In the genomic region with DNA sequence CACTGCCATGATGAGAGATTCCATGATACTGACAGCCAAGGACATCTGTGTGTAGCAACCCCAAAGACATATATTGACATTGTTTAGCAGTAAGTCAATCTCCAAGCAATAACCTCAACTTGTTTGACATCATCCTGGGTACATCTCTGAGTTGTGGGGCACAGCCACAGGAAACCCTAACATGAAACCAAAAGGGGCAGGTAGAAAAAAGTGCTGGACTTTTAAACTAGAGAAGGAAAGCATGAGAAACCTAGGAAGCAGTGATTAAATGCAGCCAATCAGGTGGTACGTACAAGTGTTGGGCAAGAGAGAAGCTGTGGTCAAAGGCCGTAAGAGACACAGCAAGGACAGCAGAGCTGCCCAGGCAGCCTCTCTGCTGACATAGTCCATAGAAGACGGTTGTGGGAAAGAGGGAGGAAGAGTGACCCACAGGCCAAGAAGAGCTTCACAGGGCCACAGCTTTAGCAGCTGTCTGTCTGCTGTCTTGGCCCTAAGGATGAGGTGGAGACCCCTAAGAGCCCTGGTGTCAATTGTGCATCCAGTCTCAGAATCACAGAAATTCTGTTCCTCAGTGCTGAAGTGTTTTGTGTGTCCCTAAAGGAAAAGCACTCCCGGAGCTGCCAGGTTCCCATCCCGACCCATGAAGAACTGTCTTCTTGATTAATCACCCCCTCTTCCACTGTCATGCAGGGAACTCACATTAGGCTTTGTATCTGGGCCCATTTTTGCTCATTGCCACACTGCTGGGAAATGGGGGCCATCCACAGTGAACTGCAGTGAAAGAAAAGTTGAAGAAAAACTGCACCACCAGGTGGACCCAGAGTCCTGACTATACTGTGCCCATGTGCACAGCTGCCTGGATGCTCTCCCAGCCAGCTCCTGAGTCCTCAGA, we compare ENCODE assay signal across 1 cellular context.
TF ChIP-seq lines count a peak whose summit lies in the region.

No MANE protein-coding gene starts in this region.

TF ChIP-seq in HepG2, 621 proteins besides CTCF, POLR2A, EP300 and RAD21 (continued from another document and continues in another):
- TF ChIP-seq JUNB (CRISPR knock-in tag; IDR thresholded peaks at IDR 0.05; ENCODE audit: borderline replicate concordance) (no peak), SKI (IDR thresholded peaks at IDR 0.05; ENCODE audit: partially characterized antibody) (peak; percentile 21), HNF4G (IDR thresholded peaks at IDR 0.05; ENCODE audit: borderline replicate concordance, low read depth, low read length) (peak; percentile 73), HNF4G (CRISPR knock-in tag; IDR thresholded peaks at IDR 0.05; ENCODE audit: borderline replicate concordance, low read depth) (no peak), PLSCR1 (CRISPR knock-in tag; IDR thresholded peaks at IDR 0.05; ENCODE audit: borderline replicate concordance) (no peak), PPARG (CRISPR knock-in tag; conservative IDR thresholded peaks at IDR 0.05) (peak; percentile 8; the same call in 1 of the 2 replicates), ZFP41 (CRISPR knock-in tag; IDR thresholded peaks at IDR 0.05; ENCODE audit: borderline replicate concordance) (no peak), RXRA (CRISPR knock-in tag; IDR thresholded peaks at IDR 0.05) (peak; percentile 40; the same call in 1 of the 2 replicates), YEATS2 (CRISPR knock-in tag; IDR thresholded peaks at IDR 0.05; ENCODE audit: borderline replicate concordance) (peak; percentile 43; the same call in 1 of the 2 replicates), SSRP1 (CRISPR knock-in tag; IDR thresholded peaks at IDR 0.05) (0 out of 2 replicates have a peak, but pooled peaks have one; percentile 3), KMT2A (CRISPR knock-in tag; IDR thresholded peaks at IDR 0.05) (peak; percentile 46; the same call in 1 of the 2 replicates), SIN3A (IDR thresholded peaks at IDR 0.05; ENCODE audit: borderline replicate concordance, low read depth, low read length) (0 out of 2 replicates have a peak, but pooled peaks have one; percentile 28), ZBED4 (CRISPR knock-in tag; IDR thresholded peaks at IDR 0.05; ENCODE audit: borderline replicate concordance) (peak; percentile 16; the same call in 1 of the 2 replicates), TOPORS (CRISPR knock-in tag; IDR thresholded peaks at IDR 0.05) (0 out of 2 replicates have a peak, but pooled peaks have one; percentile 13), NR2F1 (CRISPR knock-in tag; IDR thresholded peaks at IDR 0.05) (peak in 1 of 2 experiments; percentile 34; a peak in 1 of 4 replicates), ZNF232 (CRISPR knock-in tag; IDR thresholded peaks at IDR 0.05; ENCODE audit: borderline replicate concordance) (peak; percentile 72; the same call in 1 of the 2 replicates), HNRNPK (IDR thresholded peaks at IDR 0.05; ENCODE audit: low read depth, low read length, poor library complexity, severe bottlenecking) (no peak), PREB (CRISPR knock-in tag; IDR thresholded peaks at IDR 0.05) (0 out of 2 replicates have a peak, but pooled peaks have one; percentile 46), ZMYM4 (CRISPR knock-in tag; IDR thresholded peaks at IDR 0.05) (peak; percentile 82), KAT8 (CRISPR knock-in tag; IDR thresholded peaks at IDR 0.05) (no peak; the same call in 1 of the 2 replicates), ZGPAT (CRISPR knock-in tag; IDR thresholded peaks at IDR 0.05) (peak; percentile 43; the same call in 1 of the 2 replicates), TBX2 (CRISPR knock-in tag; IDR thresholded peaks at IDR 0.05; ENCODE audit: borderline replicate concordance) (no peak; the same call in 1 of the 2 replicates)
- TF ChIP-seq, protein P1, sequence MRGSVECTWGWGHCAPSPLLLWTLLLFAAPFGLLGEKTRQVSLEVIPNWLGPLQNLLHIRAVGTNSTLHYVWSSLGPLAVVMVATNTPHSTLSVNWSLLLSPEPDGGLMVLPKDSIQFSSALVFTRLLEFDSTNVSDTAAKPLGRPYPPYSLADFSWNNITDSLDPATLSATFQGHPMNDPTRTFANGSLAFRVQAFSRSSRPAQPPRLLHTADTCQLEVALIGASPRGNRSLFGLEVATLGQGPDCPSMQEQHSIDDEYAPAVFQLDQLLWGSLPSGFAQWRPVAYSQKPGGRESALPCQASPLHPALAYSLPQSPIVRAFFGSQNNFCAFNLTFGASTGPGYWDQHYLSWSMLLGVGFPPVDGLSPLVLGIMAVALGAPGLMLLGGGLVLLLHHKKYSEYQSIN (CRISPR knock-in tag; IDR thresholded peaks at IDR 0.05; ENCODE audit: borderline replicate concordance), result no peak
- TF ChIP-seq, protein P2, sequence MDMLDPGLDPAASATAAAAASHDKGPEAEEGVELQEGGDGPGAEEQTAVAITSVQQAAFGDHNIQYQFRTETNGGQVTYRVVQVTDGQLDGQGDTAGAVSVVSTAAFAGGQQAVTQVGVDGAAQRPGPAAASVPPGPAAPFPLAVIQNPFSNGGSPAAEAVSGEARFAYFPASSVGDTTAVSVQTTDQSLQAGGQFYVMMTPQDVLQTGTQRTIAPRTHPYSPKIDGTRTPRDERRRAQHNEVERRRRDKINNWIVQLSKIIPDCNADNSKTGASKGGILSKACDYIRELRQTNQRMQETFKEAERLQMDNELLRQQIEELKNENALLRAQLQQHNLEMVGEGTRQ (IDR thresholded peaks at IDR 0.05; ENCODE audit: low read depth, low read length), result peak; percentile 6; the same call in 1 of the 2 replicates
- TF ChIP-seq, protein P2 (CRISPR knock-in tag; IDR thresholded peaks at IDR 0.05; ENCODE audit: borderline replicate concordance), result no peak
- TF ChIP-seq, protein P3, sequence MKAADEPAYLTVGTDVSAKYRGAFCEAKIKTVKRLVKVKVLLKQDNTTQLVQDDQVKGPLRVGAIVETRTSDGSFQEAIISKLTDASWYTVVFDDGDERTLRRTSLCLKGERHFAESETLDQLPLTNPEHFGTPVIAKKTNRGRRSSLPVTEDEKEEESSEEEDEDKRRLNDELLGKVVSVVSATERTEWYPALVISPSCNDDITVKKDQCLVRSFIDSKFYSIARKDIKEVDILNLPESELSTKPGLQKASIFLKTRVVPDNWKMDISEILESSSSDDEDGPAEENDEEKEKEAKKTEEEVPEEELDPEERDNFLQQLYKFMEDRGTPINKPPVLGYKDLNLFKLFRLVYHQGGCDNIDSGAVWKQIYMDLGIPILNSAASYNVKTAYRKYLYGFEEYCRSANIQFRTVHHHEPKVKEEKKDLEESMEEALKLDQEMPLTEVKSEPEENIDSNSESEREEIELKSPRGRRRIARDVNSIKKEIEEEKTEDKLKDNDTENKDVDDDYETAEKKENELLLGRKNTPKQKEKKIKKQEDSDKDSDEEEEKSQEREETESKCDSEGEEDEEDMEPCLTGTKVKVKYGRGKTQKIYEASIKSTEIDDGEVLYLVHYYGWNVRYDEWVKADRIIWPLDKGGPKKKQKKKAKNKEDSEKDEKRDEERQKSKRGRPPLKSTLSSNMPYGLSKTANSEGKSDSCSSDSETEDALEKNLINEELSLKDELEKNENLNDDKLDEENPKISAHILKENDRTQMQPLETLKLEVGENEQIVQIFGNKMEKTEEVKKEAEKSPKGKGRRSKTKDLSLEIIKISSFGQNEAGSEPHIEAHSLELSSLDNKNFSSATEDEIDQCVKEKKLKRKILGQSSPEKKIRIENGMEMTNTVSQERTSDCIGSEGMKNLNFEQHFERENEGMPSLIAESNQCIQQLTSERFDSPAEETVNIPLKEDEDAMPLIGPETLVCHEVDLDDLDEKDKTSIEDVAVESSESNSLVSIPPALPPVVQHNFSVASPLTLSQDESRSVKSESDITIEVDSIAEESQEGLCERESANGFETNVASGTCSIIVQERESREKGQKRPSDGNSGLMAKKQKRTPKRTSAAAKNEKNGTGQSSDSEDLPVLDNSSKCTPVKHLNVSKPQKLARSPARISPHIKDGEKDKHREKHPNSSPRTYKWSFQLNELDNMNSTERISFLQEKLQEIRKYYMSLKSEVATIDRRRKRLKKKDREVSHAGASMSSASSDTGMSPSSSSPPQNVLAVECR (CRISPR knock-in tag; IDR thresholded peaks at IDR 0.05; ENCODE audit: borderline replicate concordance), result peak; percentile 71; the same call in 1 of the 2 replicates
